9 cellular contexts compared by ENCODE assay signal in the genomic region with DNA sequence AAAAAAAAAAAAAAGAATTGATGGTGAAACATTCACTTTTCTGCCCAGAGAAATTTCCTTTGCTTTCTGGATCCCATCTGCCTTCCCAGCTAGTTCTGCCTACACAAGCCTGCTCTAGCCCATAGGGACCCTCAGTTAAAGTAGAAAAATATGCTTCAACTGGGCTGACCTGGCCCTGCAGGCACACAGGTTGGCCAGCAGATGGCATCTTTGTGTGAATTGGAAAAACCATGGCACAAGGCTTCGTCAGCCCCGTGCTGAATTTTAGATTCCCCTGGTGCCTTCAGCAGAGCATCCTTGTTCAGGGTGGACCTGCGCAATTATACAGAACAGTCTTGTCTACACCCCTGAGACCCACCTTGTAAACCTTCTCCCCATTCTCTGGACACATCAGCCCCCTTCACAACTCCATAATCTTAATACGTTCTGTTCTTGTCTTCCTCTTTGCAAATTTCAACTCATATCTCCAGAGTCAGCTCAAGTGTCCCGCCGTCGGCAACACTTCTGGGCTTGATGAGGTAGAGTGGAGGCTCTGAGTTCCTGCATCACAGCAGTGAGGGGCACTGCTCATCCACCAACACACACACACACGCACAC.
A peak's percentile ranks its signal among the peaks of the same experiment; 100 is the strongest.
DNase-seq lines count a peak whose midpoint lies in the region; ATAC-seq, FAIRE-seq and TF ChIP-seq lines count a peak whose summit lies in the region.
"Had no signal": no experiment of that assay in that cellular context is flagged by ENCODE, and none has a peak within 500 bp of the region (broad histone marks: within the 10 kb centered on the region; RNA-seq: fewer than 3 reads in every experiment).

No MANE protein-coding gene starts in this region.

- H3K9me3 Mint-ChIP-seq in T-helper 1 cell treated with Interleukin-12 subunit alpha and Interleukin-12 subunit beta and Interleukin-4 antibody, amounts not matched to agents 30 μg/mL and 1 μg/mL, for 36 hours, result no peaks in the 10 kb centered on the region
- H3K9me3 Mint-ChIP-seq in stimulated activated memory B cell treated with anti-CD40 and anti-IgM and Interleukin-4, amounts not matched to agents 10 μg/mL and 1 μg/mL and 100 μg/mL, for 72 hours, result no peaks in the 10 kb centered on the region

- H3K27me3 ChIP-seq in K562 (ENCODE audit: control insufficient read depth in 2 of 2, insufficient read depth in 2 of 2, low read length in 2 of 2) (peaks cover 0 to 7% of the 10 kb centered on the region in 2 experiments; a peak in 2 of 5 replicates), kidney epithelial cell (ENCODE audit: control insufficient read depth, insufficient read depth, low read length) (no peaks in the 10 kb centered on the region)

- H3K27ac Mint-ChIP-seq in T-helper 1 cell treated with Interleukin-12 subunit alpha and Interleukin-12 subunit beta and Interleukin-4 antibody, amounts not matched to agents 30 μg/mL and 1 μg/mL, for 36 hours, result no peak overlapping the region
- no peak overlapping the region for H3K27ac Mint-ChIP-seq in stimulated activated memory B cell treated with anti-CD40 and anti-IgM and Interleukin-4, amounts not matched to agents 10 μg/mL and 1 μg/mL and 100 μg/mL, for 72 hours

- no peaks in the 10 kb centered on the region for H3K36me3 Mint-ChIP-seq in T-helper 1 cell treated with Interleukin-12 subunit alpha and Interleukin-12 subunit beta and Interleukin-4 antibody, amounts not matched to agents 30 μg/mL and 1 μg/mL, for 36 hours (ENCODE audit: low read depth)
- H3K36me3 Mint-ChIP-seq in stimulated activated memory B cell treated with anti-CD40 and anti-IgM and Interleukin-4, amounts not matched to agents 10 μg/mL and 1 μg/mL and 100 μg/mL, for 72 hours, result no peaks in the 10 kb centered on the region

- H2AFZ ChIP-seq in K562 (ENCODE audit: low read depth, low read length), result no peak overlapping the region

- H3K9me1 ChIP-seq in K562 (ENCODE audit: control insufficient read depth, insufficient read depth, low read length), result no peaks in the 10 kb centered on the region

- peaks cover 13% of the 10 kb centered on the region for H3K27me3 Mint-ChIP-seq in T-helper 1 cell treated with Interleukin-12 subunit alpha and Interleukin-12 subunit beta and Interleukin-4 antibody, amounts not matched to agents 30 μg/mL and 1 μg/mL, for 36 hours (ENCODE audit: low read depth)
- peaks cover 34% of the 10 kb centered on the region for H3K27me3 Mint-ChIP-seq in stimulated activated memory B cell treated with anti-CD40 and anti-IgM and Interleukin-4, amounts not matched to agents 10 μg/mL and 1 μg/mL and 100 μg/mL, for 72 hours

- H3K9ac ChIP-seq in K562 (ENCODE audit: insufficient read depth in 1 of 2, low read depth in 2 of 2, low read length in 2 of 2), result no peak overlapping the region

- CTCF ChIA-PET in K562 (lab: Yijun Ruan, JAX; ENCODE audit: low intra/inter-chr PET ratio), result no interaction called here

- no peaks in the 10 kb centered on the region for H4K20me1 ChIP-seq in K562 (replicated peaks; ENCODE audit: control insufficient read depth, insufficient read depth, low read length)

- in situ Hi-C loops in K562 (cut with MboI), result loop anchor here (10.0 kb wide), 1 partner anchor 148 kb away; no protein-coding TSS in a partner anchor

- BruUV-seq in K562 (replicated peaks; lab: Mats Ljungman, UMichigan), result no TSS peak

- H3K4me3 Mint-ChIP-seq in T-helper 1 cell treated with Interleukin-12 subunit alpha and Interleukin-12 subunit beta and Interleukin-4 antibody, amounts not matched to agents 30 μg/mL and 1 μg/mL, for 36 hours, result peak overlapping the region; percentile 26
- H3K4me3 Mint-ChIP-seq in stimulated activated memory B cell treated with anti-CD40 and anti-IgM and Interleukin-4, amounts not matched to agents 10 μg/mL and 1 μg/mL and 100 μg/mL, for 72 hours, result no peak overlapping the region

- no peak for TF ChIP-seq POLR2A in K562 (conservative IDR thresholded peaks at IDR 0.05)

- H3K36me3 ChIP-seq in K562 (ENCODE audit: control insufficient read depth, insufficient read depth, low read length), result no peaks in the 10 kb centered on the region
- no peaks in the 10 kb centered on the region for H3K36me3 ChIP-seq in kidney epithelial cell (ENCODE audit: control insufficient read depth, insufficient read depth, low read length)

- no peaks in the 10 kb centered on the region for H3K79me2 ChIP-seq in K562 (ENCODE audit: control insufficient read depth, insufficient read depth, low read length)

- POLR2A ChIA-PET in K562 (lab: Yijun Ruan, JAX), result interaction anchor here (1.0 kb wide), 1 partner anchor 15 kb away, joined by 3 read pairs; no protein-coding TSS in a partner anchor

- DNase-seq in DMS79 treated with DMSO at 0.1 percent for 48 hours (lab: John Stamatoyannopoulos, UW) (peak; percentile 5), DMS79 (lab: John Stamatoyannopoulos, UW) (no peak), HuH-7.5 (ENCODE audit: low spot score) (peak; percentile 31), K562 (ENCODE audit: extremely low read depth in 1 of 4, low spot score in 3 of 4) (peak; percentile 47 to 57 (median 50)), kidney epithelial cell (ENCODE audit: low read depth) (no peak)

- TF ChIP-seq RAD21 in K562 (CRISPR knock-in tag; conservative IDR thresholded peaks at IDR 0.05 in 1 of 2, IDR thresholded peaks at IDR 0.05 in 1 of 2), result peak; percentile 27 to 50

- no peak overlapping the region for H3K27ac ChIP-seq in K562 (ENCODE audit: extremely low read depth, low read depth, low read length)

- no peaks in the 10 kb centered on the region for H3K4me1 ChIP-seq in K562 (replicated peaks in 1 of 2; ENCODE audit: control insufficient read depth in 2 of 2, insufficient read depth in 2 of 2, low read length in 2 of 2)

- peaks cover 13% of the 10 kb centered on the region for H3K4me1 Mint-ChIP-seq in T-helper 1 cell treated with Interleukin-12 subunit alpha and Interleukin-12 subunit beta and Interleukin-4 antibody, amounts not matched to agents 30 μg/mL and 1 μg/mL, for 36 hours (ENCODE audit: low read depth)
- peaks cover 6% of the 10 kb centered on the region for H3K4me1 Mint-ChIP-seq in stimulated activated memory B cell treated with anti-CD40 and anti-IgM and Interleukin-4, amounts not matched to agents 10 μg/mL and 1 μg/mL and 100 μg/mL, for 72 hours

- FAIRE-seq in K562 (lab: Jason Lieb, UNC), result peak; percentile 87
- FAIRE-seq: A204.1 had no signal

- TF ChIP-seq CTCF in K562 (IDR thresholded peaks at IDR 0.05 in 2 of 3, conservative IDR thresholded peaks at IDR 0.05 in 1 of 3; ENCODE audit: insufficient read depth in 2 of 3, low read depth in 1 of 3, low read length in 3 of 3), result peak; percentile 69 to 76 (median 76)
- peak; percentile 89 for TF ChIP-seq CTCF in kidney epithelial cell (IDR thresholded peaks at IDR 0.05; ENCODE audit: insufficient read depth, low read length, poor library complexity, severe bottlenecking)

- ATAC-seq in GM21515 (IDR thresholded peaks at IDR 0.05; ENCODE audit: unreplicated experiment), result peak; percentile 83
- peak; percentile 94 for ATAC-seq in K562
- ATAC-seq in stimulated activated memory B cell treated with anti-CD40 and anti-IgM and Interleukin-4, amounts not matched to agents 10 μg/mL and 1 μg/mL and 100 μg/mL, for 72 hours, result peak; percentile 69

- H3K4me2 ChIP-seq in K562 (ENCODE audit: insufficient read depth, low read length), result no peak overlapping the region

- WGBS in K562 (ENCODE audit: insufficient coverage, low coverage, missing lambda C conversion rate), result 2% methylated on average over 8 of the region's 8 CpGs

- intact Hi-C loops in K562 (cut with micrococcal nuclease), result loop anchor here (5.0 kb wide), 2 partner anchors 156 to 659 kb away; no protein-coding TSS in a partner anchor

- no peaks in the 10 kb centered on the region for H3K9me3 ChIP-seq in K562 (replicated peaks; ENCODE audit: control insufficient read depth, insufficient read depth, low read depth, low read length)

- H3K4me3 ChIP-seq in K562 (no peak overlapping the region), kidney epithelial cell (ENCODE audit: low read depth, low read length) (no peak overlapping the region)

- no peak for TF ChIP-seq EP300 in K562 (IDR thresholded peaks at IDR 0.05; ENCODE audit: low read length)

TF ChIP-seq in K562, 482 proteins besides CTCF, POLR2A, EP300 and RAD21:
- peak; percentile 58; the same call in 1 of the 2 replicates for TF ChIP-seq SMC3 (conservative IDR thresholded peaks at IDR 0.05; ENCODE audit: insufficient read depth, low read depth, low read length)
- TF ChIP-seq, protein P1, sequence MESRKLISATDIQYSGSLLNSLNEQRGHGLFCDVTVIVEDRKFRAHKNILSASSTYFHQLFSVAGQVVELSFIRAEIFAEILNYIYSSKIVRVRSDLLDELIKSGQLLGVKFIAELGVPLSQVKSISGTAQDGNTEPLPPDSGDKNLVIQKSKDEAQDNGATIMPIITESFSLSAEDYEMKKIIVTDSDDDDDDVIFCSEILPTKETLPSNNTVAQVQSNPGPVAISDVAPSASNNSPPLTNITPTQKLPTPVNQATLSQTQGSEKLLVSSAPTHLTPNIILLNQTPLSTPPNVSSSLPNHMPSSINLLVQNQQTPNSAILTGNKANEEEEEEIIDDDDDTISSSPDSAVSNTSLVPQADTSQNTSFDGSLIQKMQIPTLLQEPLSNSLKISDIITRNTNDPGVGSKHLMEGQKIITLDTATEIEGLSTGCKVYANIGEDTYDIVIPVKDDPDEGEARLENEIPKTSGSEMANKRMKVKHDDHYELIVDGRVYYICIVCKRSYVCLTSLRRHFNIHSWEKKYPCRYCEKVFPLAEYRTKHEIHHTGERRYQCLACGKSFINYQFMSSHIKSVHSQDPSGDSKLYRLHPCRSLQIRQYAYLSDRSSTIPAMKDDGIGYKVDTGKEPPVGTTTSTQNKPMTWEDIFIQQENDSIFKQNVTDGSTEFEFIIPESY (CRISPR knock-in tag; IDR thresholded peaks at IDR 0.05), result no peak
TF ChIP-seq in K562: peak in this region for 1.

Comparison
In these comparisons a context has a peak if more than half of its experiments do, and no peak if none do; other contexts are left out.
1. DNase-seq: peak in DMS79 treated with DMSO at 0.1 percent for 48 hours (single experiment), HuH-7.5 (single experiment) and K562 (4 of 4); none in DMS79 (single experiment) and kidney epithelial cell (single experiment).
2. Peak in every context shown above with its lines, with median percentiles within 50 percentile points of each other: ATAC-seq.